In genomic region chr11:58675344-58676155, GRCh38 we compare ENCODE assay signal across 8 cellular contexts. TPM values are rescaled to one million over a fixed set of nuclear protein-coding genes. Genes with fewer than 3 reads are reported as not detected.
DNase-seq lines count a peak whose midpoint lies in the region; ATAC-seq and TF ChIP-seq lines count a peak whose summit lies in the region.

No MANE protein-coding gene starts in this region.

- intact Hi-C loops in PC-3 (cut with micrococcal nuclease) = loop anchor here (1.0 to 5.0 kb wide), 3 partner anchors 21 to 112 kb away; no protein-coding TSS in a partner anchor

- H3K4me3 Mint-ChIP-seq in activated T-cell treated with anti-CD3 and anti-CD28 coated beads, Interleukin-2, amount 50 U/mL, for 4 hours = no peak overlapping the region

- peak; percentile 86 for ATAC-seq in HG03439 (IDR thresholded peaks at IDR 0.05; ENCODE audit: unreplicated experiment)
- peak; percentile 98 for ATAC-seq in PC-3
- peak; percentile 81 to 92 for ATAC-seq in activated T-cell treated with anti-CD3 and anti-CD28 coated beads, Interleukin-2, amount 50 U/mL, for 4 hours

- H3K27me3 Mint-ChIP-seq in activated T-cell treated with anti-CD3 and anti-CD28 coated beads, Interleukin-2, amount 50 U/mL, for 4 hours (ENCODE audit: low read depth) = no peaks in the 10 kb centered on the region

- POLR2A ChIA-PET in PC-3 (lab: Charles Lee; ENCODE audit: unreplicated experiment) = no interaction called here

- DNase-seq in COR-L47 (lab: John Stamatoyannopoulos, UW) = peak; percentile 40
- DNase-seq in GM19240 (ENCODE audit: insufficient read length, low spot score) = peak; percentile 62
- DNase-seq in PC-3 = peak; percentile 85
- DNase-seq in activated T-cell treated with anti-CD3 and anti-CD28 coated beads, Interleukin-2, amount 50 U/mL, for 4 hours = peak; percentile 76
- peak; percentile 73 for DNase-seq in fibroblast of the aortic adventitia (ENCODE audit: low read depth)
- DNase-seq in nucleus accumbens (lab: John Stamatoyannopoulos, UW) = peak in 49 of 56 donors; percentile 2 to 82 (median 41)
- DNase-seq in superior temporal gyrus (ENCODE audit: extremely low spot score) = peak; percentile 81

- H3K9me3 Mint-ChIP-seq in activated T-cell treated with anti-CD3 and anti-CD28 coated beads, Interleukin-2, amount 50 U/mL, for 4 hours = no peaks in the 10 kb centered on the region

- H3K4me1 Mint-ChIP-seq in activated T-cell treated with anti-CD3 and anti-CD28 coated beads, Interleukin-2, amount 50 U/mL, for 4 hours (ENCODE audit: low read depth) = no peaks in the 10 kb centered on the region

- H3K9me3 ChIP-seq in PC-3 (ENCODE audit: low read length) = no peaks in the 10 kb centered on the region

- no peaks in the 10 kb centered on the region for H3K36me3 Mint-ChIP-seq in activated T-cell treated with anti-CD3 and anti-CD28 coated beads, Interleukin-2, amount 50 U/mL, for 4 hours (ENCODE audit: insufficient read depth)

- no peaks in the 10 kb centered on the region for H3K79me2 ChIP-seq in PC-3 (ENCODE audit: low read length)

- BruUV-seq in PC-3 (replicated peaks; lab: Mats Ljungman, UMichigan) = no TSS peak

- CTCF ChIA-PET in PC-3 (lab: Charles Lee) = no interaction called here

- no peak overlapping the region for H3K9ac ChIP-seq in PC-3 (ENCODE audit: low read length)

- no peaks in the 10 kb centered on the region for H3F3A ChIP-seq in PC-3 (ENCODE audit: low read length, unreplicated experiment)

- H4K20me1 ChIP-seq in PC-3 (ENCODE audit: low read length) = no peaks in the 10 kb centered on the region

- H3K27ac ChIP-seq in PC-3 (ENCODE audit: low read length) = no peak overlapping the region

- H3K27me3 ChIP-seq in PC-3 (ENCODE audit: low read length) = peaks cover 9% of the 10 kb centered on the region; the same call in 1 of the 2 replicates

- no peak overlapping the region for H3K4me2 ChIP-seq in PC-3 (ENCODE audit: low read length)

- no peak overlapping the region for H3K4me3 ChIP-seq in PC-3 (ENCODE audit: low read length)
- no peak overlapping the region for H3K4me3 ChIP-seq in fibroblast of the aortic adventitia (ENCODE audit: low read depth, low read length)

- H2AFZ ChIP-seq in PC-3 (ENCODE audit: low read length) = no peak overlapping the region

- peak; percentile 99 for TF ChIP-seq CTCF in PC-3 (conservative IDR thresholded peaks at IDR 0.05; ENCODE audit: low read depth, low read length)
- TF ChIP-seq CTCF in fibroblast of the aortic adventitia (IDR thresholded peaks at IDR 0.05; ENCODE audit: insufficient read depth, low read length) = peak; percentile 99

- no peaks in the 10 kb centered on the region for H3K36me3 ChIP-seq in PC-3 (ENCODE audit: low read depth, low read length)

- H3K9me2 ChIP-seq in PC-3 (replicated peaks; ENCODE audit: low read length) = no peaks in the 10 kb centered on the region

- H3K4me1 ChIP-seq in PC-3 (ENCODE audit: insufficient read depth, low read length) = no peaks in the 10 kb centered on the region

RNA-seq across cellular contexts. Expression of gene CNTF, which starts 53.1 kb away (rescaled TPM):
- total RNA-seq in PC-3 (2014; rRNA removed) (1.6 and 2.8 TPM in 2 replicates), fibroblast of the aortic adventitia (ENCODE audit: low replicate concordance) (0.82 and 1.9 TPM in 2 replicates)
- total RNA-seq in activated T-cell treated with anti-CD3 and anti-CD28 coated beads, Interleukin-2, amount 50 U/mL, for 4 hours = 1 to 10 TPM; 3.5 to 4.3 (median 3.6) TPM

RNA-seq across cellular contexts. Expression of gene GLYAT, which starts 56.2 kb away (rescaled TPM):
- total RNA-seq in PC-3 (2014; rRNA removed) (not detected in 2 replicates), fibroblast of the aortic adventitia (ENCODE audit: low replicate concordance) (not detected in 2 replicates)
- total RNA-seq in activated T-cell treated with anti-CD3 and anti-CD28 coated beads, Interleukin-2, amount 50 U/mL, for 4 hours = not detected
